In genomic region chr7:41252551-41252950, GRCh38 we compare ENCODE assay signal across 6 cellular contexts.
"Had no signal": no experiment of that assay in that cellular context is flagged by ENCODE, and none has a peak within 500 bp of the region (broad histone marks: within the 10 kb centered on the region; RNA-seq: fewer than 3 reads in every experiment).

No MANE protein-coding gene starts in this region.

- DNase-seq: IMR-90, KBM-7, KG1 had no signal

- H3K27ac ChIP-seq: HL-60 had no signal

- H3K4me3 ChIP-seq: K562 had no signal

- ATAC-seq: HepG2, K562 had no signal
